ENCODE assay signal across 10 cellular contexts in the genomic region with DNA sequence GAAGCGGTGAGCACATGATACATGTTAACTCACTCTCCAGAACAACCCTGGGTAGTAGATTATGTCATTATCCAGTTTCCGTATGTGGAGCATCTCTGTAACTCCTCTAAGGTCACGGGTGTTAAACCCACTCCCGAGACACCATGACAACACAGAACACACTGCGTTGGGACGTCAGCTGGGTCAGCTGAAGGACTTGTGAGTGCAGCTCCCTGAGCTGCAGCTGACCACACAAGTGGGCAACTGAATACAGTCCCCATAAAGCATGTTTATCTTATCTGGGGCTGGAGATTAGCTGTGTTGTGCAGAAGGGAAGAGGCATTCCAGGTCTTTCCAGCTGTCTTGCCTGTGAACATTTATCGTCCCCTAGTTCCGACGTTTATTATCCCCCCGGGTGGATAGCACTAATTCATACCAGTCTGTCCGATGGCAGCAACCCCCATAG.
DNase-seq lines count a peak whose midpoint lies in the region; ATAC-seq, FAIRE-seq and TF ChIP-seq lines count a peak whose summit lies in the region.
"Had no signal": no experiment of that assay in that cellular context is flagged by ENCODE, and none has a peak within 500 bp of the region (broad histone marks: within the 10 kb centered on the region; RNA-seq: fewer than 3 reads in every experiment).

No MANE protein-coding gene starts in this region.

- H3K36me3 ChIP-seq in K562 (ENCODE audit: control insufficient read depth, insufficient read depth, low read length) (peaks cover 7% of the 10 kb centered on the region; the same call in 1 of the 3 replicates), left lung (no peaks in the 10 kb centered on the region), testis (ENCODE audit: low read depth, missing control alignments) (no peaks in the 10 kb centered on the region)
- H3K36me3 ChIP-seq: ovary had no signal

- WGBS in K562 (ENCODE audit: insufficient coverage, low coverage, missing lambda C conversion rate), result 27% methylated on average over 10 of the region's 11 CpGs
- 43 to 45% methylated on average over 11 of the region's 11 CpGs for WGBS in testis, 2 donors

- peaks cover 11% of the 10 kb centered on the region; the same call in 1 of the 2 replicates for H4K20me1 ChIP-seq in K562 (replicated peaks; ENCODE audit: control insufficient read depth, insufficient read depth, low read length)

- peaks cover 30 to 41% of the 10 kb centered on the region in 2 experiments; a peak in 4 of 5 replicates for H3K4me1 ChIP-seq in K562 (replicated peaks in 1 of 2; ENCODE audit: control insufficient read depth in 2 of 2, insufficient read depth in 2 of 2, low read length in 2 of 2)
- peaks cover 48 to 71% of the 10 kb centered on the region in 2 donors for H3K4me1 ChIP-seq in left lung
- peaks cover 67% of the 10 kb centered on the region for H3K4me1 ChIP-seq in testis

- H3K9me1 ChIP-seq in K562 (ENCODE audit: control insufficient read depth, insufficient read depth, low read length), result no peaks in the 10 kb centered on the region

- H3K9me3 ChIP-seq in K562 (replicated peaks; ENCODE audit: control insufficient read depth, insufficient read depth, low read depth, low read length) (no peaks in the 10 kb centered on the region), left lung (no peaks in the 10 kb centered on the region), testis (no peaks in the 10 kb centered on the region)
- H3K9me3 ChIP-seq: ovary had no signal

- in situ Hi-C loops in K562 (cut with MboI), result loop anchor here (10.0 kb wide), 1 partner anchor 283 kb away; no protein-coding TSS in a partner anchor

- H3K27me3 ChIP-seq in K562 (ENCODE audit: control insufficient read depth in 2 of 2, insufficient read depth in 2 of 2, low read length in 2 of 2) (no peaks in the 10 kb centered on the region), left lung (no peaks in the 10 kb centered on the region), testis (no peaks in the 10 kb centered on the region)
- H3K27me3 ChIP-seq: ovary had no signal

- TF ChIP-seq CTCF in K562 (IDR thresholded peaks at IDR 0.05 in 2 of 3, conservative IDR thresholded peaks at IDR 0.05 in 1 of 3; ENCODE audit: insufficient read depth in 2 of 3, low read depth in 1 of 3, low read length in 3 of 3) (no peak), left lung (IDR thresholded peaks at IDR 0.05) (no peak), testis (IDR thresholded peaks at IDR 0.05) (no peak), omental fat pad (IDR thresholded peaks at IDR 0.05) (no peak)

- CTCF ChIA-PET in K562 (lab: Yijun Ruan, JAX; ENCODE audit: low intra/inter-chr PET ratio), result interaction anchor here (1.5 kb wide), 1 partner anchor 287 kb away, joined by 3 read pairs; no protein-coding TSS in a partner anchor

- H3K4me2 ChIP-seq in K562 (ENCODE audit: insufficient read depth, low read length), result peak overlapping the region; percentile 13; the same call in 1 of the 2 replicates

- ATAC-seq in K562 (no peak), left lung (no peak), HG02884 (IDR thresholded peaks at IDR 0.05; ENCODE audit: unreplicated experiment) (no peak), omental fat pad (ENCODE audit: low FRiP score) (no peak)
- ATAC-seq: stimulated activated naive B cell treated with anti-CD40 and anti-IgM and Interleukin-4, amounts not matched to agents 10 μg/mL and 1 μg/mL and 100 μg/mL, for 72 hours had no signal

- peak; percentile 59 for FAIRE-seq in K562 (lab: Jason Lieb, UNC)

- H3K27ac ChIP-seq in K562 (ENCODE audit: extremely low read depth, low read depth, low read length) (no peak overlapping the region; the same call in 2 of the 3 replicates), left lung (peak overlapping the region; percentile 79 to 88), testis (peak overlapping the region; percentile 59 to 68)

- H3K4me3 ChIP-seq in K562 (no peak overlapping the region), left lung (no peak overlapping the region), testis (no peak overlapping the region)
- H3K4me3 ChIP-seq: ovary had no signal

- intact Hi-C loops in K562 (cut with micrococcal nuclease), result loop anchor here (5.0 to 10.0 kb wide), 3 partner anchors 157 to 286 kb away; a partner anchor contains a TSS
- intact Hi-C loops in left lung (cut with DNase I), result no loop called here
- intact Hi-C loops in testis (cut with DNase I; ENCODE audit: low total_unique reads), result no loop called here

- POLR2A ChIA-PET in K562 (lab: Yijun Ruan, JAX), result interaction anchor here (0.6 kb wide), 1 partner anchor 26 kb away, joined by 3 read pairs; no protein-coding TSS in a partner anchor

- no TSS peak for BruUV-seq in K562 (replicated peaks; lab: Mats Ljungman, UMichigan)

- TF ChIP-seq RAD21 in K562 (CRISPR knock-in tag; conservative IDR thresholded peaks at IDR 0.05 in 1 of 2, IDR thresholded peaks at IDR 0.05 in 1 of 2), result no peak

- DNase-seq in NCI-H748 (lab: John Stamatoyannopoulos, UW; ENCODE audit: unreplicated experiment), result peak; percentile 32
- DNase-seq in NCI-H748 treated with DMSO at 0.1 percent for 48 hours (lab: John Stamatoyannopoulos, UW), result no peak
- DNase-seq in K562 (ENCODE audit: extremely low read depth in 1 of 4, low spot score in 3 of 4), result peak in 2 of 4 experiments; percentile 19 to 38
- DNase-seq in left lung, result no peak
- peak; percentile 85 for DNase-seq in testis
- DNase-seq in GM03348 (ENCODE audit: low spot score), result no peak
- DNase-seq in omental fat pad (ENCODE audit: low spot score), result no peak
- DNase-seq: stimulated activated naive B cell treated with anti-CD40 and anti-IgM and Interleukin-4, amounts not matched to agents 10 μg/mL and 1 μg/mL and 100 μg/mL, for 72 hours had no signal

- TF ChIP-seq POLR2A in K562 (conservative IDR thresholded peaks at IDR 0.05), result no peak
- no peak for TF ChIP-seq POLR2A in testis (IDR thresholded peaks at IDR 0.05)

- TF ChIP-seq EP300 in K562 (IDR thresholded peaks at IDR 0.05; ENCODE audit: low read length), result no peak

- H3K79me2 ChIP-seq in K562 (ENCODE audit: control insufficient read depth, insufficient read depth, low read length), result peaks cover 25% of the 10 kb centered on the region

- peak overlapping the region in 1 of 2 experiments; percentile 24; a peak in 1 of 4 replicates for H3K9ac ChIP-seq in K562 (ENCODE audit: insufficient read depth in 1 of 2, low read depth in 2 of 2, low read length in 2 of 2)

- H2AFZ ChIP-seq in K562 (ENCODE audit: low read depth, low read length), result no peak overlapping the region

TF ChIP-seq in K562, 482 proteins besides CTCF, POLR2A, EP300 and RAD21:
- TF ChIP-seq FOXA3 (CRISPR knock-in tag; conservative IDR thresholded peaks at IDR 0.05 in 1 of 2, IDR thresholded peaks at IDR 0.05 in 1 of 2) (peak; percentile 51 to 70; a peak in 3 of 4 replicates), ZNF146 (CRISPR knock-in tag; IDR thresholded peaks at IDR 0.05; ENCODE audit: unreplicated experiment) (no peak), BHLHE40 (IDR thresholded peaks at IDR 0.05; ENCODE audit: low read length) (0 out of 2 replicates have a peak, but pooled peaks have one; percentile 14), SMARCA4 (IDR thresholded peaks at IDR 0.05) (no peak), RCOR1 (IDR thresholded peaks at IDR 0.05; ENCODE audit: borderline replicate concordance in 1 of 2, low read depth in 2 of 2, low read length in 2 of 2) (peak in 1 of 2 experiments; percentile 8; a peak in 1 of 4 replicates), ZKSCAN8 (CRISPR knock-in tag; IDR thresholded peaks at IDR 0.05) (peak; percentile 78; the same call in 1 of the 2 replicates), GTF2A2 (tag; IDR thresholded peaks at IDR 0.05) (no peak)
- TF ChIP-seq, protein P1, sequence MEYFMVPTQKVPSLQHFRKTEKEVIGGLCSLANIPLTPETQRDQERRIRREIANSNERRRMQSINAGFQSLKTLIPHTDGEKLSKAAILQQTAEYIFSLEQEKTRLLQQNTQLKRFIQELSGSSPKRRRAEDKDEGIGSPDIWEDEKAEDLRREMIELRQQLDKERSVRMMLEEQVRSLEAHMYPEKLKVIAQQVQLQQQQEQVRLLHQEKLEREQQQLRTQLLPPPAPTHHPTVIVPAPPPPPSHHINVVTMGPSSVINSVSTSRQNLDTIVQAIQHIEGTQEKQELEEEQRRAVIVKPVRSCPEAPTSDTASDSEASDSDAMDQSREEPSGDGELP (CRISPR knock-in tag; IDR thresholded peaks at IDR 0.05; ENCODE audit: borderline replicate concordance), result peak; percentile 54; the same call in 1 of the 2 replicates

Comparison
In these comparisons a context has a peak if more than half of its experiments do, and no peak if none do; other contexts are left out.
1. DNase-seq: peak in NCI-H748 (single experiment) and testis (single experiment); none in NCI-H748 treated with DMSO at 0.1 percent for 48 hours (single experiment), left lung (0 of 2), GM03348 (single experiment) and omental fat pad (single experiment).